In the genomic region with DNA sequence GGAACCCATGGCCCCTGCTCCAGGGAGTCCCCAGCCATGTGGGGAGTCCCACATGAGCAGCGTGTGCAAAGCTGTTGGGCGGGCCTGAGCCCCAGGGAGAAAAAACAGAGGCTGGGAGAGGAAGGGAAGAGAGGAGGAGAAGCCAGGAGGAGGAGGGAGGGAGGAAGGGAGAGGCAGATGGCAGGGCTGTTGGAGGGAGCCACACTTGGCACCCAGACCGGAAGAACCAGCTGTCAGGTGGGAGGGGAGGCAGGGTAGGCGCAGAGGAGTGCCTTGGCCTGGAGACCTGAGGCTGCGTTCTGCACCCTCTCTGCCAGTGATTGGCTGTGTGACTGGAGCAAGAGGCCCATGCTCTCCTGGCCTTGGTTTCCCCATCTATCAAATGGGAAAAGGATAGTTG, we compare ENCODE assay signal across 22 cellular contexts. TPM values are rescaled to one million over a fixed set of nuclear protein-coding genes. Genes with fewer than 3 reads are reported as not detected.
A peak's percentile ranks its signal among the peaks of the same experiment; 100 is the strongest.
DNase-seq lines count a peak whose midpoint lies in the region; ATAC-seq and TF ChIP-seq lines count a peak whose summit lies in the region.
"Had no signal": no experiment of that assay in that cellular context is flagged by ENCODE, and none has a peak within 500 bp of the region (broad histone marks: within the 10 kb centered on the region; RNA-seq: fewer than 3 reads in every experiment).

No MANE protein-coding gene starts in this region.

- ATAC-seq in left colon (peak; percentile 25), upper lobe of right lung (no peak)
- no peak for ATAC-seq in stimulated activated effector memory CD8-positive, alpha-beta T cell treated with anti-CD3 and anti-CD28 coated beads, Interleukin-12 subunit alpha, Interleukin-12 subunit beta, amount 100 ng/mL, for 72 hours
- ATAC-seq: activated T-helper 17 cell treated with anti-CD3 and anti-CD28 coated beads, Interleukin-2, amount 50 U/mL, for 72 hours; heart right ventricle had no signal

- H3K27ac Mint-ChIP-seq in stimulated activated effector memory CD8-positive, alpha-beta T cell treated with anti-CD3 and anti-CD28 coated beads, Interleukin-12 subunit alpha, Interleukin-12 subunit beta, amount 100 ng/mL, for 72 hours: no peak overlapping the region
- H3K27ac Mint-ChIP-seq: activated B cell treated with CpG ODN at 0.5 μM for 24 hours; activated T-helper 17 cell treated with anti-CD3 and anti-CD28 coated beads, Interleukin-2, amount 50 U/mL, for 72 hours; CD4-positive, alpha-beta T cell; HFFc6; T-helper 1 cell treated with Interleukin-12 subunit alpha and Interleukin-12 subunit beta and Interleukin-4 antibody, amounts not matched to agents 30 μg/mL and 1 μg/mL, for 36 hours had no signal

- no peaks in the 10 kb centered on the region for H4K20me1 ChIP-seq in OCI-LY7 (ENCODE audit: insufficient read depth, low read length)

- no peak overlapping the region for H3K27ac ChIP-seq in OCI-LY7 (ENCODE audit: low read depth, low read length, poor library complexity, severe bottlenecking)
- no peak overlapping the region for H3K27ac ChIP-seq in upper lobe of right lung
- H3K27ac ChIP-seq: cardiac muscle cell, heart right ventricle, neutrophil had no signal

- H3K36me3 ChIP-seq in OCI-LY7 (ENCODE audit: insufficient read depth, low read length) (no peaks in the 10 kb centered on the region), upper lobe of right lung (no peaks in the 10 kb centered on the region)
- H3K36me3 ChIP-seq: cardiac muscle cell, neutrophil had no signal

- no peak overlapping the region for H3K4me2 ChIP-seq in OCI-LY7 (ENCODE audit: low read length)

- no peaks in the 10 kb centered on the region for H3K9me3 Mint-ChIP-seq in stimulated activated effector memory CD8-positive, alpha-beta T cell treated with anti-CD3 and anti-CD28 coated beads, Interleukin-12 subunit alpha, Interleukin-12 subunit beta, amount 100 ng/mL, for 72 hours
- H3K9me3 Mint-ChIP-seq: activated B cell treated with CpG ODN at 0.5 μM for 24 hours; activated T-helper 17 cell treated with anti-CD3 and anti-CD28 coated beads, Interleukin-2, amount 50 U/mL, for 72 hours; CD4-positive, alpha-beta T cell; HFFc6; T-helper 1 cell treated with Interleukin-12 subunit alpha and Interleukin-12 subunit beta and Interleukin-4 antibody, amounts not matched to agents 30 μg/mL and 1 μg/mL, for 36 hours had no signal

- H2AFZ ChIP-seq in OCI-LY7 (ENCODE audit: low read length): no peak overlapping the region

- peak; percentile 77 for DNase-seq in Ammon's horn (ENCODE audit: low spot score)
- peak; percentile 28 for DNase-seq in NCI-H1092 (lab: John Stamatoyannopoulos, UW)
- DNase-seq in OCI-LY7 (ENCODE audit: low spot score): peak; percentile 20
- no peak for DNase-seq in left colon
- DNase-seq in stimulated activated effector memory CD8-positive, alpha-beta T cell treated with anti-CD3 and anti-CD28 coated beads, Interleukin-12 subunit alpha, Interleukin-12 subunit beta, amount 100 ng/mL, for 72 hours (ENCODE audit: low spot score in 2 of 2): no peak
- no peak for DNase-seq in upper lobe of right lung
- DNase-seq in retina: no peak
- no peak for DNase-seq in epidermal melanocyte (ENCODE audit: insufficient read length, low spot score)
- DNase-seq: activated B cell treated with CpG ODN at 0.5 μM for 24 hours; CD4-positive, alpha-beta T cell; effector CD8-positive, alpha-beta T cell; heart right ventricle; HFFc6; islet precursor cell; mesendoderm; MM.1S; NCI-H2107; stimulated activated CD4-positive, alpha-beta T cell treated with anti-CD3 and anti-CD28 coated beads, Interleukin-1b, Interleukin-23, amount 100 ng/mL, for 48 hours had no signal

- TF ChIP-seq CTCF in OCI-LY7 (conservative IDR thresholded peaks at IDR 0.05; ENCODE audit: low read length): no peak
- TF ChIP-seq CTCF in upper lobe of right lung (IDR thresholded peaks at IDR 0.05): no peak

- BruUV-seq in OCI-LY7 (replicated peaks; lab: Mats Ljungman, UMichigan): no TSS peak

- intact Hi-C loops in OCI-LY7 (cut with micrococcal nuclease; ENCODE audit: unreplicated experiment) (no loop called here), left colon (cut with DNase I, micrococcal nuclease) (no loop called here), upper lobe of right lung (cut with DNase I) (no loop called here)

- H3K36me3 Mint-ChIP-seq in stimulated activated effector memory CD8-positive, alpha-beta T cell treated with anti-CD3 and anti-CD28 coated beads, Interleukin-12 subunit alpha, Interleukin-12 subunit beta, amount 100 ng/mL, for 72 hours: peaks cover 6% of the 10 kb centered on the region

- POLR2A ChIA-PET in OCI-LY7 (lab: Charles Lee): no interaction called here

- CTCF ChIA-PET in OCI-LY7 (lab: Charles Lee; ENCODE audit: unreplicated experiment): no interaction called here

- H3K9me3 ChIP-seq in OCI-LY7 (ENCODE audit: low read length) (no peaks in the 10 kb centered on the region), upper lobe of right lung (no peaks in the 10 kb centered on the region)
- H3K9me3 ChIP-seq: heart right ventricle, neutrophil had no signal

- peaks cover 3% of the 10 kb centered on the region for H3K4me1 Mint-ChIP-seq in stimulated activated effector memory CD8-positive, alpha-beta T cell treated with anti-CD3 and anti-CD28 coated beads, Interleukin-12 subunit alpha, Interleukin-12 subunit beta, amount 100 ng/mL, for 72 hours
- H3K4me1 Mint-ChIP-seq: activated T-helper 17 cell treated with anti-CD3 and anti-CD28 coated beads, Interleukin-2, amount 50 U/mL, for 72 hours had no signal

- H3K4me3 ChIP-seq in OCI-LY7 (ENCODE audit: low read depth, low read length, poor library complexity, severe bottlenecking): no peak overlapping the region
- no peak overlapping the region for H3K4me3 ChIP-seq in upper lobe of right lung
- H3K4me3 ChIP-seq: cardiac muscle cell, heart right ventricle had no signal

- H3K4me1 ChIP-seq in OCI-LY7 (ENCODE audit: insufficient read depth, low read length, poor library complexity, severe bottlenecking) (peaks cover 17% of the 10 kb centered on the region), upper lobe of right lung (no peaks in the 10 kb centered on the region)

- H3K27me3 ChIP-seq in upper lobe of right lung: no peaks in the 10 kb centered on the region
- H3K27me3 ChIP-seq: cardiac muscle cell, heart right ventricle, neutrophil had no signal

- no peaks in the 10 kb centered on the region for H3K79me2 ChIP-seq in OCI-LY7 (ENCODE audit: insufficient read depth, low read depth, low read length)

- H3K4me3 Mint-ChIP-seq in stimulated activated effector memory CD8-positive, alpha-beta T cell treated with anti-CD3 and anti-CD28 coated beads, Interleukin-12 subunit alpha, Interleukin-12 subunit beta, amount 100 ng/mL, for 72 hours: no peak overlapping the region
- H3K4me3 Mint-ChIP-seq: activated B cell treated with CpG ODN at 0.5 μM for 24 hours; activated T-helper 17 cell treated with anti-CD3 and anti-CD28 coated beads, Interleukin-2, amount 50 U/mL, for 72 hours; CD4-positive, alpha-beta T cell; HFFc6; T-helper 1 cell treated with Interleukin-12 subunit alpha and Interleukin-12 subunit beta and Interleukin-4 antibody, amounts not matched to agents 30 μg/mL and 1 μg/mL, for 36 hours had no signal

- H3K9me2 ChIP-seq in OCI-LY7 (ENCODE audit: insufficient read depth, low read length): no peaks in the 10 kb centered on the region

RNA-seq across cellular contexts. Expression of a gene that starts 6.7 kb away (rescaled TPM):
- total RNA-seq in OCI-LY7 (2014; rRNA removed; shearing (Covaris generic)): 9.0 and 10.2 TPM in 2 replicates
- total RNA-seq in OCI-LY7 (2022) (22.5 and 23.3 TPM in 2 replicates), left colon (1 to 10 TPM; 1.3 to 4.4 TPM), upper lobe of right lung (14.0 TPM)
- total RNA-seq: activated T-helper 17 cell treated with anti-CD3 and anti-CD28 coated beads, Interleukin-2, amount 50 U/mL, for 72 hours had no signal

RNA-seq across cellular contexts. Expression of a gene that starts 37.0 kb away (rescaled TPM):
- 2,313 and 2,662 TPM in 2 replicates for total RNA-seq in OCI-LY7 (2014; rRNA removed; shearing (Covaris generic))
- total RNA-seq in OCI-LY7 (2022): 2,385 and 2,457 TPM in 2 replicates
- 1,000 to 10,000 TPM; 1,637 to 1,665 TPM for total RNA-seq in left colon
- 1,573 TPM for total RNA-seq in upper lobe of right lung

RNA-seq across cellular contexts. Expression of a gene that starts 43.1 kb away (rescaled TPM):
- 17.7 and 18.1 TPM in 2 replicates for total RNA-seq in OCI-LY7 (2014; rRNA removed; shearing (Covaris generic))
- 36.5 and 38.2 TPM in 2 replicates for total RNA-seq in OCI-LY7 (2022)
- 10 to 100 TPM; 19.4 to 20.3 TPM for total RNA-seq in left colon
- 31.0 TPM for total RNA-seq in upper lobe of right lung

Comparison
In these comparisons a context has a peak if more than half of its experiments do, and no peak if none do; other contexts are left out.
1. DNase-seq: peak in Ammon's horn (single experiment), NCI-H1092 (single experiment) and OCI-LY7 (single experiment); none in left colon (0 of 2), stimulated activated effector memory CD8-positive, alpha-beta T cell treated with anti-CD3 and anti-CD28 coated beads, Interleukin-12 subunit alpha, Interleukin-12 subunit beta, amount 100 ng/mL, for 72 hours (0 of 2), upper lobe of right lung (single experiment), retina (single experiment) and epidermal melanocyte (single experiment).